In genomic region chr21:33011462-33011861, GRCh38 we compare ENCODE assay signal across 16 cellular contexts. TPM values are rescaled to one million over a fixed set of nuclear protein-coding genes. Genes with fewer than 3 reads are reported as not detected.
DNase-seq lines count a peak whose midpoint lies in the region; ATAC-seq and TF ChIP-seq lines count a peak whose summit lies in the region.
"Had no signal": no experiment of that assay in that cellular context is flagged by ENCODE, and none has a peak within 500 bp of the region (broad histone marks: within the 10 kb centered on the region; RNA-seq: fewer than 3 reads in every experiment).

No MANE protein-coding gene starts in this region.

- no peaks in the 10 kb centered on the region for H3K9me2 ChIP-seq in HCT116 (ENCODE audit: insufficient read depth)

- H3K36me3 ChIP-seq in HCT116 (ENCODE audit: control insufficient read depth in 1 of 2, insufficient read depth in 2 of 2, low read length in 2 of 2) (no peaks in the 10 kb centered on the region), lower lobe of right lung (no peaks in the 10 kb centered on the region), Peyer's patch (no peaks in the 10 kb centered on the region)
- H3K36me3 ChIP-seq: HAP-1 had no signal

- no peak overlapping the region for H3K27ac ChIP-seq in HCT116 (ENCODE audit: low read depth, low read length)
- H3K27ac ChIP-seq in lower lobe of right lung: no peak overlapping the region
- no peak overlapping the region for H3K27ac ChIP-seq in Peyer's patch
- H3K27ac ChIP-seq: PC-9 had no signal

- no peak overlapping the region for H3K27ac Mint-ChIP-seq in T-helper 2 cell treated with Interferon-gamma antibody and Interleukin-4, amounts not matched to agents 5 μg/mL and 100 μg/mL, for 36 hours
- H3K27ac Mint-ChIP-seq: activated CD4-positive, alpha-beta memory T cell treated with anti-CD3 and anti-CD28 coated beads, Interleukin-2, amount 10 ng/mL, durations not matched to agents 7 days and 5 days had no signal

- ATAC-seq in HCT116 (peak; percentile 49), lower lobe of right lung (peak; percentile 48 to 53)

- no peaks in the 10 kb centered on the region for H3K9me3 Mint-ChIP-seq in T-helper 2 cell treated with Interferon-gamma antibody and Interleukin-4, amounts not matched to agents 5 μg/mL and 100 μg/mL, for 36 hours
- H3K9me3 Mint-ChIP-seq: activated CD4-positive, alpha-beta memory T cell treated with anti-CD3 and anti-CD28 coated beads, Interleukin-2, amount 10 ng/mL, durations not matched to agents 7 days and 5 days had no signal

- DNase-seq in AG09309 (ENCODE audit: low read depth): peak; percentile 16
- DNase-seq in HCT116 (ENCODE audit: low read depth, low spot score): peak; percentile 18
- DNase-seq in astrocyte of the spinal cord (ENCODE audit: low read depth, low spot score): peak; percentile 58
- no peak for DNase-seq in lower lobe of right lung
- DNase-seq in T-helper 2 cell treated with Interferon-gamma antibody and Interleukin-4, amounts not matched to agents 5 μg/mL and 100 μg/mL, for 36 hours (ENCODE audit: low spot score): no peak
- no peak for DNase-seq in Peyer's patch
- no peak for DNase-seq in NCI-H82 (lab: John Stamatoyannopoulos, UW)
- DNase-seq in NOMO-1 treated with dmso at 0.1 percent for 144 hours (lab: John Stamatoyannopoulos, UW; ENCODE audit: unreplicated experiment): no peak
- DNase-seq: activated CD4-positive, alpha-beta memory T cell treated with anti-CD3 and anti-CD28 coated beads, Interleukin-2, amount 10 ng/mL, durations not matched to agents 7 days and 5 days; DMS79 treated with DMSO at 0.1 percent for 48 hours; NCI-H1436 had no signal

- CTCF ChIA-PET in HCT116 (lab: Charles Lee): no interaction called here

- TF ChIP-seq POLR2A in HCT116 (IDR thresholded peaks at IDR 0.05; ENCODE audit: borderline replicate concordance, extremely low read depth, insufficient read depth, insufficient read length): no peak
- TF ChIP-seq POLR2A in Peyer's patch (IDR thresholded peaks at IDR 0.05): no peak

- no peaks in the 10 kb centered on the region for H4K20me1 ChIP-seq in HCT116 (ENCODE audit: insufficient read depth)

- H3K79me2 ChIP-seq in HCT116 (ENCODE audit: insufficient read depth, low read length): no peaks in the 10 kb centered on the region

- H3K4me3 Mint-ChIP-seq in T-helper 2 cell treated with Interferon-gamma antibody and Interleukin-4, amounts not matched to agents 5 μg/mL and 100 μg/mL, for 36 hours: no peak overlapping the region
- H3K4me3 Mint-ChIP-seq: activated CD4-positive, alpha-beta memory T cell treated with anti-CD3 and anti-CD28 coated beads, Interleukin-2, amount 10 ng/mL, durations not matched to agents 7 days and 5 days had no signal

- BruUV-seq in HCT116 (replicated peaks; lab: Mats Ljungman, UMichigan): no TSS peak

- TF ChIP-seq RAD21 in HCT116 (IDR thresholded peaks at IDR 0.05; ENCODE audit: low read depth): no peak

- POLR2A ChIA-PET in HCT116 (lab: Charles Lee): no interaction called here

- H3K9ac ChIP-seq in HCT116 (ENCODE audit: low read length): no peak overlapping the region

- H3K27me3 ChIP-seq in HCT116 (ENCODE audit: insufficient read depth, low read length): no peaks in the 10 kb centered on the region; the same call in 1 of the 2 replicates
- peaks cover 40% of the 10 kb centered on the region for H3K27me3 ChIP-seq in lower lobe of right lung (ENCODE audit: low read depth)
- H3K27me3 ChIP-seq in Peyer's patch: no peaks in the 10 kb centered on the region

- H3K4me3 ChIP-seq in AG09309 (ENCODE audit: control insufficient read depth, low read depth, low read length) (no peak overlapping the region), HCT116 (replicated peaks in 1 of 2; ENCODE audit: low read depth in 1 of 2, low read length in 2 of 2) (no peak overlapping the region), astrocyte of the spinal cord (ENCODE audit: low read depth, low read length) (no peak overlapping the region), lower lobe of right lung (no peak overlapping the region), Peyer's patch (no peak overlapping the region)
- H3K4me3 ChIP-seq: HAP-1, lung, PC-9, skin epidermis had no signal

- H3K9me3 ChIP-seq in HCT116 (ENCODE audit: control insufficient read depth in 1 of 2, insufficient read depth in 1 of 2, low read depth in 1 of 2, low read length in 2 of 2) (no peaks in the 10 kb centered on the region), lower lobe of right lung (no peaks in the 10 kb centered on the region), Peyer's patch (no peaks in the 10 kb centered on the region)
- H3K9me3 ChIP-seq: HAP-1 had no signal

- TF ChIP-seq CTCF in AG09309 (IDR thresholded peaks at IDR 0.05; ENCODE audit: control insufficient read depth, insufficient read depth, low read depth, low read length, missing control alignments) (no peak), HCT116 (IDR thresholded peaks at IDR 0.05 in 2 of 3, conservative IDR thresholded peaks at IDR 0.05 in 1 of 3; ENCODE audit: borderline replicate concordance in 1 of 3, insufficient read depth in 1 of 3, low read depth in 2 of 3, low read length in 2 of 3) (no peak), astrocyte of the spinal cord (IDR thresholded peaks at IDR 0.05; ENCODE audit: low read depth, low read length) (no peak), lower lobe of right lung (IDR thresholded peaks at IDR 0.05) (no peak), Peyer's patch (IDR thresholded peaks at IDR 0.05) (no peak)

- intact Hi-C loops in HCT116 (cut with micrococcal nuclease) (no loop called here), lower lobe of right lung (cut with DNase I) (no loop called here)

- in situ Hi-C loops in astrocyte of the spinal cord (cut with HindIII; ENCODE audit: low sequenced_read_pairs): no loop called here

- H3K27me3 Mint-ChIP-seq in T-helper 2 cell treated with Interferon-gamma antibody and Interleukin-4, amounts not matched to agents 5 μg/mL and 100 μg/mL, for 36 hours (ENCODE audit: low read depth): peaks cover 49% of the 10 kb centered on the region

- peak overlapping the region; percentile 19 for H3K4me2 ChIP-seq in HCT116 (ENCODE audit: low read length)
- H3K4me2 ChIP-seq: PC-9 had no signal

- no peak overlapping the region for H2AFZ ChIP-seq in HCT116 (ENCODE audit: low read depth, low read length, poor library complexity, severe bottlenecking)
- H2AFZ ChIP-seq: PC-9 had no signal

- no peaks in the 10 kb centered on the region for H3K4me1 Mint-ChIP-seq in T-helper 2 cell treated with Interferon-gamma antibody and Interleukin-4, amounts not matched to agents 5 μg/mL and 100 μg/mL, for 36 hours (ENCODE audit: low read depth)
- H3K4me1 Mint-ChIP-seq: activated CD4-positive, alpha-beta memory T cell treated with anti-CD3 and anti-CD28 coated beads, Interleukin-2, amount 10 ng/mL, durations not matched to agents 7 days and 5 days had no signal

- RAD21 ChIA-PET in HCT116 (lab: Charles Lee; ENCODE audit: low non-redundant PET in 1 of 2, low total read pairs in 2 of 2, uncharacterized antibody in 2 of 2, unreplicated experiment in 2 of 2): no interaction called here

- peaks cover 0 to 7% of the 10 kb centered on the region in 2 experiments; a peak in 2 of 4 replicates for H3K4me1 ChIP-seq in HCT116 (ENCODE audit: control insufficient read depth in 1 of 2, insufficient read depth in 2 of 2, low read length in 2 of 2)
- no peaks in the 10 kb centered on the region for H3K4me1 ChIP-seq in lower lobe of right lung
- H3K4me1 ChIP-seq in Peyer's patch: no peaks in the 10 kb centered on the region

- no peaks in the 10 kb centered on the region for H3K36me3 Mint-ChIP-seq in T-helper 2 cell treated with Interferon-gamma antibody and Interleukin-4, amounts not matched to agents 5 μg/mL and 100 μg/mL, for 36 hours (ENCODE audit: low read depth)

TF ChIP-seq in HCT116, 20 proteins besides CTCF, POLR2A, EP300 and RAD21 (continues in another document):
- TF ChIP-seq FOSL1 (IDR thresholded peaks at IDR 0.05; ENCODE audit: low read depth) (peak; percentile 35; the same call in 1 of the 2 replicates), POLR2AphosphoS5 (IDR thresholded peaks at IDR 0.05; ENCODE audit: low read depth, low read length) (no peak), SP1 (IDR thresholded peaks at IDR 0.05; ENCODE audit: low read depth) (no peak), ZBTB33 (IDR thresholded peaks at IDR 0.05; ENCODE audit: extremely low read depth, insufficient replicate concordance, low read length) (no peak), CBX3 (IDR thresholded peaks at IDR 0.05; ENCODE audit: low read depth) (no peak), EZH2 (IDR thresholded peaks at IDR 0.05) (no peak), MAX (IDR thresholded peaks at IDR 0.05) (no peak), SIN3A (IDR thresholded peaks at IDR 0.05; ENCODE audit: low read depth) (no peak), EGR1 (IDR thresholded peaks at IDR 0.05; ENCODE audit: low read depth) (no peak)

RNA-seq across cellular contexts. Expression of gene OLIG2, which starts 14.3 kb away (rescaled TPM):
- total RNA-seq in HCT116 (2021; ENCODE audit: unreplicated experiment): not detected
- polyA plus RNA-seq in HCT116 (2012): not detected in 2 replicates
- not detected for total RNA-seq in lower lobe of right lung
- total RNA-seq in Peyer's patch: not detected
- total RNA-seq: activated CD4-positive, alpha-beta memory T cell treated with anti-CD3 and anti-CD28 coated beads, Interleukin-2, amount 10 ng/mL, durations not matched to agents 7 days and 5 days; PC-9 had no signal
- polyA plus RNA-seq: esophagus had no signal

RNA-seq across cellular contexts. Expression of gene OLIG1, which starts 58.5 kb away (rescaled TPM):
- total RNA-seq in HCT116 (2021; ENCODE audit: unreplicated experiment) (not detected), lower lobe of right lung (0.59 TPM), Peyer's patch (not detected)
- not detected in 2 replicates for polyA plus RNA-seq in HCT116 (2012)
- total RNA-seq: activated CD4-positive, alpha-beta memory T cell treated with anti-CD3 and anti-CD28 coated beads, Interleukin-2, amount 10 ng/mL, durations not matched to agents 7 days and 5 days; PC-9 had no signal

Comparison
In these comparisons a context has a peak if more than half of its experiments do, and no peak if none do; other contexts are left out.
1. DNase-seq: peak in AG09309 (single experiment), HCT116 (single experiment) and astrocyte of the spinal cord (single experiment); none in lower lobe of right lung (single experiment), T-helper 2 cell treated with Interferon-gamma antibody and Interleukin-4, amounts not matched to agents 5 μg/mL and 100 μg/mL, for 36 hours (single experiment), Peyer's patch (0 of 3), NCI-H82 (single experiment) and NOMO-1 treated with dmso at 0.1 percent for 144 hours (single experiment).